ENCODE assay signal across 1 cellular context in genomic region chr6:28757429-28758045, GRCh38.
A peak's percentile ranks its signal among the peaks of the same experiment; 100 is the strongest.
TF ChIP-seq lines count a peak whose summit lies in the region.

No MANE protein-coding gene starts in this region.

TF ChIP-seq in HEK293, 187 proteins besides CTCF, POLR2A, EP300 and RAD21 (continued from another document):
- TF ChIP-seq ZBTB44 (tag by site-specific recombination; IDR thresholded peaks at IDR 0.05), result peak; percentile 55; the same call in 1 of the 2 replicates
TF ChIP-seq in HEK293: peak in this region for 61.
